Comparison of ENCODE assay signal across 20 cellular contexts in genomic region chr9:69874301-69875060, GRCh38. TPM values are rescaled to one million over a fixed set of nuclear protein-coding genes. Genes with fewer than 3 reads are reported as not detected.
DNase-seq lines count a peak whose midpoint lies in the region; ATAC-seq and TF ChIP-seq lines count a peak whose summit lies in the region.
"Had no signal": no experiment of that assay in that cellular context is flagged by ENCODE, and none has a peak within 500 bp of the region (broad histone marks: within the 10 kb centered on the region; RNA-seq: fewer than 3 reads in every experiment).

No MANE protein-coding gene starts in this region.

- H3K9me3 ChIP-seq in cardiac muscle cell (ENCODE audit: low read depth), result no peaks in the 10 kb centered on the region
- H3K9me3 ChIP-seq: ascending aorta had no signal

- DNase-seq in ELF-1 (ENCODE audit: low read depth, low spot score) (peak; percentile 87), SK-N-DZ (ENCODE audit: low spot score) (peak; percentile 96), cardiac muscle cell (ENCODE audit: low read depth in 1 of 2, low spot score in 1 of 2) (peak in 1 of 2 donors; percentile 21), renal cortical epithelial cell (ENCODE audit: low read depth) (peak; percentile 19), MV-4-11 (lab: John Stamatoyannopoulos, UW) (no peak), AG08396 (ENCODE audit: low spot score) (no peak)
- DNase-seq: activated CD8-positive, alpha-beta memory T cell treated with anti-CD3 and anti-CD28 coated beads for 24 hours; activated effector memory CD4-positive, alpha-beta T cell treated with anti-CD3 and anti-CD28 coated beads, Interleukin-2, amount 50 U/mL, for 16 hours; CD4-positive, CD25-positive, alpha-beta regulatory T cell; dorsolateral prefrontal cortex; NCI-H1436 treated with DMSO at 0.1 percent for 48 hours; NCI-H510A; occipital lobe; small intestine had no signal

- ATAC-seq in HG02642 (IDR thresholded peaks at IDR 0.05; ENCODE audit: poor library complexity, unreplicated experiment) (no peak), GM18870 (IDR thresholded peaks at IDR 0.05; ENCODE audit: unreplicated experiment) (no peak)

- TF ChIP-seq CTCF in cardiac muscle cell (IDR thresholded peaks at IDR 0.05; ENCODE audit: low read depth, low read length), result no peak

- H3K4me3 ChIP-seq in cardiac muscle cell, result no peak overlapping the region
- H3K4me3 ChIP-seq: ascending aorta, dorsolateral prefrontal cortex had no signal

- H3K4me1 ChIP-seq in cardiac muscle cell (ENCODE audit: low read depth), result peaks cover 20% of the 10 kb centered on the region
- H3K4me1 ChIP-seq: ascending aorta had no signal

- H3K36me3 ChIP-seq in cardiac muscle cell, result no peaks in the 10 kb centered on the region
- H3K36me3 ChIP-seq: ascending aorta had no signal

- peak overlapping the region; percentile 18 for H3K27ac ChIP-seq in cardiac muscle cell
- H3K27ac ChIP-seq: ascending aorta, dorsolateral prefrontal cortex, KMS-11, VCaP had no signal

- H3K27me3 ChIP-seq in cardiac muscle cell, result no peaks in the 10 kb centered on the region
- H3K27me3 ChIP-seq: ascending aorta, dorsolateral prefrontal cortex had no signal

RNA-seq across cellular contexts. Expression of gene CFAP95, which starts 53.9 kb away (rescaled TPM):
- not detected in 2 replicates for polyA plus RNA-seq in SK-N-DZ (2014; cell fraction: cytosol; rRNA removed)
- polyA plus RNA-seq in SK-N-DZ (2014; cell fraction: nucleus; rRNA removed), result 0.29 and 0.99 TPM in 2 replicates
- total RNA-seq in cardiac muscle cell, result 0.49 TPM in 1 of 2 replicates, not detected in the other
- not detected in 2 replicates for polyA plus RNA-seq in cardiac muscle cell
- total RNA-seq in renal cortical epithelial cell, result 0.60 TPM in 1 of 2 replicates, not detected in the other
- total RNA-seq: ascending aorta; CD4-positive, CD25-positive, alpha-beta regulatory T cell; mesothelial cell of epicardium; occipital lobe had no signal
- polyA plus RNA-seq: small intestine had no signal

Comparison
In these comparisons a context has a peak if more than half of its experiments do, and no peak if none do; other contexts are left out.
1. DNase-seq: peak in ELF-1 (single experiment), SK-N-DZ (single experiment) and renal cortical epithelial cell (single experiment); none in MV-4-11 (single experiment) and AG08396 (single experiment).